32 cellular contexts compared by ENCODE assay signal in genomic region chr1:195851804-195852203, GRCh38.
DNase-seq lines count a peak whose midpoint lies in the region; ATAC-seq, FAIRE-seq and TF ChIP-seq lines count a peak whose summit lies in the region.
"Had no signal": no experiment of that assay in that cellular context is flagged by ENCODE, and none has a peak within 500 bp of the region (broad histone marks: within the 10 kb centered on the region; RNA-seq: fewer than 3 reads in every experiment).

No MANE protein-coding gene starts in this region.

- H3K27me3 ChIP-seq in keratinocyte (ENCODE audit: control insufficient read depth, extremely low read depth, insufficient read depth, low read length) = no peaks in the 10 kb centered on the region
- H3K27me3 ChIP-seq in naive thymus-derived CD4-positive, alpha-beta T cell (ENCODE audit: control insufficient read depth in 2 of 2, insufficient read depth in 2 of 2, low read length in 2 of 2) = no peaks in the 10 kb centered on the region
- H3K27me3 ChIP-seq: BLaER1 treated with 17β-estradiol and CSF1 and Interleukin-3, amounts not matched to agents 10 nM and 100 nM; ovary had no signal

- no peak for ATAC-seq in WTC11
- ATAC-seq in naive thymus-derived CD4-positive, alpha-beta T cell = no peak
- ATAC-seq in HG02884 (IDR thresholded peaks at IDR 0.05; ENCODE audit: unreplicated experiment) = no peak
- ATAC-seq: stimulated activated effector memory CD8-positive, alpha-beta T cell treated with anti-CD3 and anti-CD28 coated beads, Interleukin-12 subunit alpha, Interleukin-12 subunit beta, amount 100 ng/mL, for 72 hours had no signal

- FAIRE-seq in HTR-8/SVneo (lab: Jason Lieb, UNC) (no peak), keratinocyte (lab: Jason Lieb, UNC) (peak; percentile 32)
- FAIRE-seq: GM12891, kidney had no signal

- H3K36me3 Mint-ChIP-seq in WTC11 = peaks cover 10% of the 10 kb centered on the region; the same call in 1 of the 2 replicates
- H3K36me3 Mint-ChIP-seq in naive thymus-derived CD4-positive, alpha-beta T cell = no peaks in the 10 kb centered on the region
- H3K36me3 Mint-ChIP-seq: activated naive CD8-positive, alpha-beta T cell treated with anti-CD3 and anti-CD28 coated beads, Interleukin-2, amount 10 ng/mL, durations not matched to agents 7 days and 5 days; stimulated activated effector memory CD8-positive, alpha-beta T cell treated with anti-CD3 and anti-CD28 coated beads, Interleukin-12 subunit alpha, Interleukin-12 subunit beta, amount 100 ng/mL, for 72 hours; type B pancreatic cell had no signal

- no peak overlapping the region for H3K4me3 Mint-ChIP-seq in WTC11
- no peak overlapping the region for H3K4me3 Mint-ChIP-seq in naive thymus-derived CD4-positive, alpha-beta T cell
- H3K4me3 Mint-ChIP-seq: activated naive CD8-positive, alpha-beta T cell treated with anti-CD3 and anti-CD28 coated beads, Interleukin-2, amount 10 ng/mL, durations not matched to agents 7 days and 5 days; nephron; stimulated activated effector memory CD8-positive, alpha-beta T cell treated with anti-CD3 and anti-CD28 coated beads, Interleukin-12 subunit alpha, Interleukin-12 subunit beta, amount 100 ng/mL, for 72 hours; T-helper 1 cell treated with Interleukin-12 subunit alpha and Interleukin-12 subunit beta and Interleukin-4 antibody, amounts not matched to agents 30 μg/mL and 1 μg/mL, for 36 hours; type B pancreatic cell had no signal

- no peaks in the 10 kb centered on the region for H3K27me3 Mint-ChIP-seq in WTC11 (ENCODE audit: low read depth)
- no peaks in the 10 kb centered on the region for H3K27me3 Mint-ChIP-seq in naive thymus-derived CD4-positive, alpha-beta T cell
- H3K27me3 Mint-ChIP-seq: activated naive CD8-positive, alpha-beta T cell treated with anti-CD3 and anti-CD28 coated beads, Interleukin-2, amount 10 ng/mL, durations not matched to agents 7 days and 5 days; type B pancreatic cell had no signal

- peak; percentile 47 for DNase-seq in EH (ENCODE audit: low read depth)
- DNase-seq in HTR-8/SVneo (ENCODE audit: insufficient read length, low spot score) = peak; percentile 7
- DNase-seq in WTC11 (ENCODE audit: low spot score) = no peak
- DNase-seq in keratinocyte (ENCODE audit: low read depth, low spot score) = no peak
- DNase-seq in stimulated activated CD4-positive, alpha-beta T cell treated with anti-CD3 and anti-CD28 coated beads, Interleukin-1b, Interleukin-23, amount 100 ng/mL, for 48 hours = no peak
- no peak for DNase-seq in naive thymus-derived CD4-positive, alpha-beta T cell
- no peak for DNase-seq in DMS114 treated with DMSO at 0.1 percent for 48 hours (lab: John Stamatoyannopoulos, UW; ENCODE audit: unreplicated experiment)
- DNase-seq: activated CD4-positive, alpha-beta T cell treated with anti-CD3 and anti-CD28 coated beads for 4 hours; activated CD8-positive, alpha-beta memory T cell treated with anti-CD3 and anti-CD28 coated beads for 24 hours; activated effector memory CD4-positive, alpha-beta T cell treated with anti-CD3 and anti-CD28 coated beads, Interleukin-2, amount 50 U/mL, for 16 hours; activated naive CD8-positive, alpha-beta T cell treated with anti-CD3 and anti-CD28 coated beads, Interleukin-2, amount 10 ng/mL, durations not matched to agents 7 days and 5 days; activated T-cell treated with anti-CD3 and anti-CD28 coated beads, Interleukin-2, amount 50 U/mL, for 1 hour; cerebellar nuclear complex; COR-L47; DND-41; glutamatergic neuron; kidney; MM.1S; NCI-H1417; NCI-H2081; NCI-H226; NCI-H748 treated with DMSO at 0.1 percent for 48 hours; ovary; retina; stimulated activated CD4-positive, alpha-beta T cell treated with anti-CD3 and anti-CD28 coated beads, Interleukin-4, amount 100 ng/mL, for 24 hours had no signal

- H3K36me3 ChIP-seq in keratinocyte (ENCODE audit: control insufficient read depth in 2 of 2, extremely low read depth in 1 of 2, insufficient read depth in 2 of 2, low read length in 2 of 2) = no peaks in the 10 kb centered on the region
- no peaks in the 10 kb centered on the region for H3K36me3 ChIP-seq in naive thymus-derived CD4-positive, alpha-beta T cell (ENCODE audit: control insufficient read depth in 2 of 3, insufficient read depth in 3 of 3, low read length in 3 of 3)
- H3K36me3 ChIP-seq: BLaER1 treated with 17β-estradiol and CSF1 and Interleukin-3, amounts not matched to agents 10 nM and 100 nM; ovary had no signal

- H3K9ac ChIP-seq in keratinocyte (ENCODE audit: control insufficient read depth, extremely low read depth, insufficient read depth, low read length) = no peak overlapping the region
- H3K9ac ChIP-seq: BLaER1 treated with 17β-estradiol and CSF1 and Interleukin-3, amounts not matched to agents 10 nM and 100 nM had no signal

- H3K9me3 Mint-ChIP-seq in WTC11 = peaks cover 10% of the 10 kb centered on the region
- peaks cover 0 to 14% (median 0%) of the 10 kb centered on the region in 11 donors for H3K9me3 Mint-ChIP-seq in naive thymus-derived CD4-positive, alpha-beta T cell
- H3K9me3 Mint-ChIP-seq: activated naive CD8-positive, alpha-beta T cell treated with anti-CD3 and anti-CD28 coated beads, Interleukin-2, amount 10 ng/mL, durations not matched to agents 7 days and 5 days; nephron; T-helper 1 cell treated with Interleukin-12 subunit alpha and Interleukin-12 subunit beta and Interleukin-4 antibody, amounts not matched to agents 30 μg/mL and 1 μg/mL, for 36 hours; type B pancreatic cell had no signal

- intact Hi-C loops in naive thymus-derived CD4-positive, alpha-beta T cell (cut with micrococcal nuclease) = no loop called here

- CTCF ChIA-PET in WTC11 (lab: Charles Lee) = no interaction called here
- CTCF ChIA-PET in naive thymus-derived CD4-positive, alpha-beta T cell (lab: Charles Lee) = no interaction called here

- POLR2A ChIA-PET in WTC11 (lab: Charles Lee) = no interaction called here
- POLR2A ChIA-PET in naive thymus-derived CD4-positive, alpha-beta T cell (lab: Charles Lee) = no interaction called here

- no peaks in the 10 kb centered on the region for H4K20me1 ChIP-seq in keratinocyte (ENCODE audit: control insufficient read depth, extremely low read depth, insufficient read depth, low read length)
- H4K20me1 ChIP-seq: BLaER1 treated with 17β-estradiol and CSF1 and Interleukin-3, amounts not matched to agents 10 nM and 100 nM had no signal

- no peaks in the 10 kb centered on the region for H3K9me3 ChIP-seq in keratinocyte (ENCODE audit: control insufficient read depth, low read depth, low read length)
- no peaks in the 10 kb centered on the region for H3K9me3 ChIP-seq in naive thymus-derived CD4-positive, alpha-beta T cell (ENCODE audit: control insufficient read depth in 2 of 3, low read length in 3 of 3)
- H3K9me3 ChIP-seq: BLaER1 treated with 17β-estradiol and CSF1 and Interleukin-3, amounts not matched to agents 10 nM and 100 nM; ovary had no signal

- no peak overlapping the region for H3K4me3 ChIP-seq in keratinocyte (ENCODE audit: control insufficient read depth in 2 of 3, extremely low read depth in 1 of 3, insufficient read depth in 2 of 3, low read depth in 1 of 3, low read length in 3 of 3)
- no peak overlapping the region for H3K4me3 ChIP-seq in naive thymus-derived CD4-positive, alpha-beta T cell (ENCODE audit: low read length)
- H3K4me3 ChIP-seq: BLaER1 treated with 17β-estradiol and CSF1 and Interleukin-3, amounts not matched to agents 10 nM and 100 nM; ovary had no signal

- H3K4me1 ChIP-seq in keratinocyte (ENCODE audit: control insufficient read depth, extremely low read depth, insufficient read depth, low read length) = no peaks in the 10 kb centered on the region
- no peaks in the 10 kb centered on the region for H3K4me1 ChIP-seq in naive thymus-derived CD4-positive, alpha-beta T cell (ENCODE audit: control insufficient read depth in 2 of 2, insufficient read depth in 2 of 2, low read length in 2 of 2)
- H3K4me1 ChIP-seq: BLaER1 treated with 17β-estradiol and CSF1 and Interleukin-3, amounts not matched to agents 10 nM and 100 nM had no signal

- no peak overlapping the region for H3K4me2 ChIP-seq in keratinocyte (ENCODE audit: control insufficient read depth, extremely low read depth, insufficient read depth, low read depth, low read length)

- no peaks in the 10 kb centered on the region for H3K9me1 ChIP-seq in keratinocyte (ENCODE audit: control insufficient read depth, extremely low read depth, insufficient read depth, low read length)

- dilution Hi-C loops in keratinocyte (cut with MboI; ENCODE audit: extremely low pct_ligation_motif_present, low sequenced_read_pairs) = no loop called here

- H3K4me1 Mint-ChIP-seq in WTC11 = peaks cover 66% of the 10 kb centered on the region
- H3K4me1 Mint-ChIP-seq in naive thymus-derived CD4-positive, alpha-beta T cell = no peaks in the 10 kb centered on the region
- H3K4me1 Mint-ChIP-seq: activated naive CD8-positive, alpha-beta T cell treated with anti-CD3 and anti-CD28 coated beads, Interleukin-2, amount 10 ng/mL, durations not matched to agents 7 days and 5 days; nephron; stimulated activated effector memory CD8-positive, alpha-beta T cell treated with anti-CD3 and anti-CD28 coated beads, Interleukin-12 subunit alpha, Interleukin-12 subunit beta, amount 100 ng/mL, for 72 hours had no signal

- peak overlapping the region; percentile 92; the same call in 1 of the 2 replicates for H3K27ac Mint-ChIP-seq in WTC11
- H3K27ac Mint-ChIP-seq in naive thymus-derived CD4-positive, alpha-beta T cell = no peak overlapping the region
- H3K27ac Mint-ChIP-seq: activated naive CD8-positive, alpha-beta T cell treated with anti-CD3 and anti-CD28 coated beads, Interleukin-2, amount 10 ng/mL, durations not matched to agents 7 days and 5 days; nephron; stimulated activated effector memory CD8-positive, alpha-beta T cell treated with anti-CD3 and anti-CD28 coated beads, Interleukin-12 subunit alpha, Interleukin-12 subunit beta, amount 100 ng/mL, for 72 hours; T-helper 1 cell treated with Interleukin-12 subunit alpha and Interleukin-12 subunit beta and Interleukin-4 antibody, amounts not matched to agents 30 μg/mL and 1 μg/mL, for 36 hours; type B pancreatic cell had no signal

- no peaks in the 10 kb centered on the region for H3K79me2 ChIP-seq in keratinocyte (ENCODE audit: control insufficient read depth, insufficient read depth, low read length)

- H2AFZ ChIP-seq in keratinocyte (ENCODE audit: control insufficient read depth, low read length) = no peak overlapping the region

- no peak for TF ChIP-seq CTCF in WTC11 (IDR thresholded peaks at IDR 0.05)
- no peak for TF ChIP-seq CTCF in keratinocyte (optimal IDR thresholded peaks at IDR 0.05 in 1 of 3, IDR thresholded peaks at IDR 0.05 in 1 of 3, conservative IDR thresholded peaks at IDR 0.05 in 1 of 3; ENCODE audit: extremely low read depth in 1 of 3, insufficient read depth in 2 of 3, low read length in 3 of 3)

- no peak overlapping the region for H3K27ac ChIP-seq in keratinocyte (ENCODE audit: control insufficient read depth, insufficient read depth, low read length)
- H3K27ac ChIP-seq in naive thymus-derived CD4-positive, alpha-beta T cell (ENCODE audit: low read depth, low read length) = no peak overlapping the region
- H3K27ac ChIP-seq: BLaER1 treated with 17β-estradiol and CSF1 and Interleukin-3, amounts not matched to agents 10 nM and 100 nM; ovary had no signal

TF ChIP-seq in WTC11, 78 proteins besides CTCF, POLR2A, EP300 and RAD21 (continues in another document):
- TF ChIP-seq MAX (CRISPR knock-in tag; IDR thresholded peaks at IDR 0.05) = no peak

Comparison
In these comparisons a context has a peak if more than half of its experiments do, and no peak if none do; other contexts are left out.
1. DNase-seq: peak in EH (single experiment) and HTR-8/SVneo (single experiment); none in WTC11 (single experiment), keratinocyte (single experiment), stimulated activated CD4-positive, alpha-beta T cell treated with anti-CD3 and anti-CD28 coated beads, Interleukin-1b, Interleukin-23, amount 100 ng/mL, for 48 hours (single experiment), naive thymus-derived CD4-positive, alpha-beta T cell (0 of 9) and DMS114 treated with DMSO at 0.1 percent for 48 hours (single experiment).